In the genomic region with DNA sequence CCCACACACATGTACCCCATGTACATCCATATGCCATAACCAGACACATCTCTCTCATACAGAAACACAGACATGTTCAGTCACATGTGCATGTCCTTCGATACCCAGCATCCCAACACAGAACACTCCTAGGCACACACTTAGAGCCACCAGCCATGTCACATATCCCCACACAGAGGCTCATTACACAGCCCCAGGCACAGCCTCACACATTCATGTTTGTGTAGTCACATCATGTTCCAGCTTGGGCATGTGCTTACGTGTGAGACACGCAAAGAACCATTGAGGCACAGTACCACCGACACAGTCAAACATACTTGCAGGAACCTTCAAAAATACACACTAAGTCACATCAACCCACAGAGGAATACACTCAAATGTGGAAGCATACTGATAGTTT, we compare ENCODE assay signal across 28 cellular contexts. TPM values are rescaled to one million over a fixed set of nuclear protein-coding genes. Genes with fewer than 3 reads are reported as not detected.
"Had no signal": no experiment of that assay in that cellular context is flagged by ENCODE, and none has a peak within 500 bp of the region (broad histone marks: within the 10 kb centered on the region; RNA-seq: fewer than 3 reads in every experiment).

No MANE protein-coding gene starts in this region.

- H2AFZ ChIP-seq: hepatocyte, neural progenitor cell had no signal

- H3K36me3 Mint-ChIP-seq: neural progenitor cell had no signal

- H3K36me3 ChIP-seq: ascending aorta, lower lobe of right lung, neural progenitor cell had no signal

- H3K4me1 ChIP-seq: lower lobe of right lung had no signal

- H3K9me3 Mint-ChIP-seq: activated CD4-positive, alpha-beta memory T cell treated with anti-CD3 and anti-CD28 coated beads, Interleukin-2, amount 10 ng/mL, durations not matched to agents 7 days and 5 days; activated CD4-positive, alpha-beta T cell treated with anti-CD3 and anti-CD28 coated beads, Interleukin-2, amount 10 ng/mL, durations not matched to agents 24 days and 14 days; activated naive CD4-positive, alpha-beta T cell treated with anti-CD3 and anti-CD28 coated beads, Interleukin-2, amount 10 ng/mL, durations not matched to agents 7 days and 5 days; activated T-cell treated with anti-CD3 and anti-CD28 coated beads, Interleukin-2, amount 50 U/mL, for 72 hours; central memory CD8-positive, alpha-beta T cell; effector memory CD8-positive, alpha-beta T cell; immature natural killer cell had no signal

- H3K27ac Mint-ChIP-seq: activated CD4-positive, alpha-beta memory T cell treated with anti-CD3 and anti-CD28 coated beads, Interleukin-2, amount 10 ng/mL, durations not matched to agents 7 days and 5 days; activated CD4-positive, alpha-beta T cell treated with anti-CD3 and anti-CD28 coated beads, Interleukin-2, amount 10 ng/mL, durations not matched to agents 24 days and 14 days; activated naive CD4-positive, alpha-beta T cell treated with anti-CD3 and anti-CD28 coated beads, Interleukin-2, amount 10 ng/mL, durations not matched to agents 7 days and 5 days; activated T-cell treated with anti-CD3 and anti-CD28 coated beads, Interleukin-2, amount 50 U/mL, for 72 hours; immature natural killer cell; neural progenitor cell had no signal

- H3K79me2 ChIP-seq: hepatocyte had no signal

- H3K9me3 ChIP-seq: ascending aorta, lower lobe of right lung had no signal

- H3K4me3 Mint-ChIP-seq: activated naive CD4-positive, alpha-beta T cell treated with anti-CD3 and anti-CD28 coated beads, Interleukin-2, amount 10 ng/mL, durations not matched to agents 7 days and 5 days; central memory CD8-positive, alpha-beta T cell; neural progenitor cell had no signal

- H3K4me2 ChIP-seq: hepatocyte, neural progenitor cell had no signal

- H3K4me3 ChIP-seq: ascending aorta, hepatocyte, lower lobe of right lung, neural progenitor cell had no signal

- DNase-seq: activated CD4-positive, alpha-beta memory T cell treated with anti-CD3 and anti-CD28 coated beads, Interleukin-2, amount 10 ng/mL, durations not matched to agents 7 days and 5 days; activated CD4-positive, alpha-beta T cell treated with anti-CD3 and anti-CD28 coated beads, Interleukin-2, amount 10 ng/mL, durations not matched to agents 24 days and 14 days; activated effector memory CD4-positive, alpha-beta T cell treated with anti-CD3 and anti-CD28 coated beads, Interleukin-2, amount 50 U/mL, for 16 hours; activated naive CD4-positive, alpha-beta T cell treated with anti-CD3 and anti-CD28 coated beads, Interleukin-2, amount 10 ng/mL, durations not matched to agents 7 days and 5 days; activated T-cell treated with anti-CD3 and anti-CD28 coated beads, Interleukin-2, amount 50 U/mL, for 72 hours; effector memory CD8-positive, alpha-beta T cell; foreskin melanocyte; immature natural killer cell; lower lobe of right lung; mesendoderm; naive thymus-derived CD4-positive, alpha-beta T cell; stimulated activated CD4-positive, alpha-beta T cell treated with anti-CD3 and anti-CD28 coated beads, Interleukin-4, amount 100 ng/mL, for 4 hours; stimulated activated naive CD8-positive, alpha-beta T cell treated with anti-CD3 and anti-CD28 coated beads, Interleukin-15, Interleukin-2, amounts not matched to agents 100 U/mL and 50 U/mL, for 24 hours had no signal

- H3K27ac ChIP-seq: ascending aorta, hepatocyte, lower lobe of right lung, neural progenitor cell had no signal

- H3K9ac ChIP-seq: neural progenitor cell had no signal

- H3K27me3 Mint-ChIP-seq: activated CD4-positive, alpha-beta memory T cell treated with anti-CD3 and anti-CD28 coated beads, Interleukin-2, amount 10 ng/mL, durations not matched to agents 7 days and 5 days; activated CD4-positive, alpha-beta T cell treated with anti-CD3 and anti-CD28 coated beads, Interleukin-2, amount 10 ng/mL, durations not matched to agents 24 days and 14 days; activated naive CD4-positive, alpha-beta T cell treated with anti-CD3 and anti-CD28 coated beads, Interleukin-2, amount 10 ng/mL, durations not matched to agents 7 days and 5 days; central memory CD8-positive, alpha-beta T cell; effector memory CD8-positive, alpha-beta T cell; naive thymus-derived CD4-positive, alpha-beta T cell had no signal

RNA-seq across cellular contexts. Expression of a gene that starts 26.3 kb away (rescaled TPM):
- total RNA-seq: activated CD4-positive, alpha-beta memory T cell treated with anti-CD3 and anti-CD28 coated beads, Interleukin-2, amount 10 ng/mL, durations not matched to agents 7 days and 5 days; ascending aorta; dermis microvascular lymphatic vessel endothelial cell; endothelial cell of umbilical vein; esophagus mucosa; kidney epithelial cell; left lobe of liver; lower lobe of right lung; mucosa of gallbladder; omental fat pad; posterior vena cava; renal cortical epithelial cell; subcutaneous adipose tissue; ureter had no signal
- polyA plus RNA-seq: endothelial cell of umbilical vein; immature natural killer cell; naive thymus-derived CD4-positive, alpha-beta T cell had no signal
